In genomic region chr11:578276-579035, GRCh38 we compare ENCODE assay signal across 9 cellular contexts. TPM values are rescaled to one million over a fixed set of nuclear protein-coding genes. Genes with fewer than 3 reads are reported as not detected.
DNase-seq lines count a peak whose midpoint lies in the region; FAIRE-seq and TF ChIP-seq lines count a peak whose summit lies in the region.
"Had no signal": no experiment of that assay in that cellular context is flagged by ENCODE, and none has a peak within 500 bp of the region (broad histone marks: within the 10 kb centered on the region; RNA-seq: fewer than 3 reads in every experiment).

No MANE protein-coding gene starts in this region.

- BruUV-seq in Caco-2 (replicated peaks; lab: Mats Ljungman, UMichigan), result no TSS peak

- no peaks in the 10 kb centered on the region for H3K27me3 ChIP-seq in Caco-2 (replicated peaks; ENCODE audit: control insufficient read depth, insufficient read depth, low read length)
- H3K27me3 ChIP-seq in OCI-LY3 (ENCODE audit: low read depth, low read length), result no peaks in the 10 kb centered on the region
- peaks cover 8 to 15% (median 13%) of the 10 kb centered on the region in 4 experiments for H3K27me3 ChIP-seq in H1 (replicated peaks in 1 of 4; ENCODE audit: control insufficient read depth in 3 of 4, extremely low read depth in 1 of 4, insufficient read depth in 3 of 4, low read length in 3 of 4)
- no peaks in the 10 kb centered on the region for H3K27me3 ChIP-seq in neural cell (ENCODE audit: insufficient read depth, low read depth, low read length)

- peaks cover 23% of the 10 kb centered on the region for H3K79me1 ChIP-seq in H1 (ENCODE audit: low read depth, low read length)

- H2AK5ac ChIP-seq in H1 (ENCODE audit: low read depth, low read length), result no peak overlapping the region

- 94% methylated on average over 19 of the region's 21 CpGs; no CpG with 5 or more reads in 1 of the 2 experiments for WGBS in H1 (ENCODE audit: extremely low coverage in 1 of 2, insufficient coverage in 1 of 2, insufficient read length in 1 of 2, insufficient replicate concordance in 2 of 2, low coverage in 1 of 2, low lambda C conversion rate in 2 of 2, missing lambda C conversion rate in 1 of 2), 2 experiments

- no peak for TF ChIP-seq POLR2A in H1 (IDR thresholded peaks at IDR 0.05; ENCODE audit: control extremely low read depth in 1 of 2, low read depth in 2 of 2, low read length in 2 of 2)

- H2BK120ac ChIP-seq in H1 (replicated peaks; ENCODE audit: low read depth, low read length), result no peak overlapping the region

- H3K27ac Mint-ChIP-seq in Caco-2 (ENCODE audit: unreplicated experiment), result no peak overlapping the region

- no peak overlapping the region for H3K18ac ChIP-seq in H1 (ENCODE audit: extremely low read depth, low read length)

- peak overlapping the region; percentile 78 for H3K4me3 Mint-ChIP-seq in Caco-2 (ENCODE audit: unreplicated experiment)

- H4K91ac ChIP-seq in H1 (replicated peaks; ENCODE audit: insufficient read length, low read length), result no peak overlapping the region

- H3K23me2 ChIP-seq in H1 (ENCODE audit: low read depth, low read length), result peaks cover 15% of the 10 kb centered on the region

- H3K9me3 ChIP-seq in Caco-2 (no peaks in the 10 kb centered on the region), OCI-LY3 (ENCODE audit: insufficient read depth, low read length) (no peaks in the 10 kb centered on the region), H1 (ENCODE audit: insufficient read depth in 2 of 2, low read depth in 1 of 2, low read length in 1 of 2) (no peaks in the 10 kb centered on the region), neural cell (ENCODE audit: low read length) (no peaks in the 10 kb centered on the region)

- H2BK12ac ChIP-seq in H1 (ENCODE audit: low read depth, low read length), result no peak overlapping the region

- H2AFZ ChIP-seq in OCI-LY3 (ENCODE audit: low read depth, low read length) (no peak overlapping the region), H1 (ENCODE audit: low read length) (no peak overlapping the region), neural cell (ENCODE audit: low read depth, low read length) (no peak overlapping the region)

- no peak overlapping the region for H2BK20ac ChIP-seq in H1 (ENCODE audit: low read length)

- DNase-seq in Caco-2, result no peak
- no peak for DNase-seq in H1 (ENCODE audit: low read depth in 1 of 2, low spot score in 2 of 2)
- DNase-seq in GM10248 (ENCODE audit: extremely low spot score), result no peak
- DNase-seq in NCI-H748 treated with DMSO at 0.1 percent for 48 hours (lab: John Stamatoyannopoulos, UW), result no peak
- DNase-seq in GM13977 (ENCODE audit: low spot score), result no peak
- no peak for DNase-seq in COLO829 (ENCODE audit: low spot score)

- no peak for FAIRE-seq in H1 (lab: Jason Lieb, UNC)
- FAIRE-seq: islet of Langerhans had no signal

- H3K4ac ChIP-seq in H1 (replicated peaks; ENCODE audit: insufficient read length, low read depth, low read length), result no peak overlapping the region

- H4K5ac ChIP-seq in H1 (ENCODE audit: insufficient read length, low read depth, low read length), result no peak overlapping the region

- peaks cover 64% of the 10 kb centered on the region for H3K79me2 ChIP-seq in OCI-LY3 (ENCODE audit: low read length)
- peaks cover 38 to 54% of the 10 kb centered on the region in 2 experiments for H3K79me2 ChIP-seq in H1 (ENCODE audit: control insufficient read depth in 1 of 2, insufficient read depth in 2 of 2, low read length in 2 of 2)
- peaks cover 39% of the 10 kb centered on the region for H3K79me2 ChIP-seq in neural cell (replicated peaks; ENCODE audit: insufficient read depth, low read length)

- intact Hi-C loops in Caco-2 (cut with micrococcal nuclease; ENCODE audit: unreplicated experiment), result loop anchor here (5.0 kb wide), 1 partner anchor 34 kb away; no protein-coding TSS in a partner anchor

- peak overlapping the region; percentile 99 for H3K4me2 ChIP-seq in OCI-LY3 (ENCODE audit: low read length)
- H3K4me2 ChIP-seq in H1 (ENCODE audit: insufficient read depth in 1 of 2, low read depth in 2 of 2, low read length in 2 of 2), result peak overlapping the region; percentile 91 to 99; a peak in 2 of 4 replicates
- no peak overlapping the region for H3K4me2 ChIP-seq in neural cell (ENCODE audit: low read length)

- H3F3A ChIP-seq in neural cell (ENCODE audit: insufficient read depth, low read length, poor library complexity, severe bottlenecking), result no peaks in the 10 kb centered on the region

- H3K56ac ChIP-seq in H1 (replicated peaks; ENCODE audit: insufficient read length, low read depth, low read length), result no peak overlapping the region

- no peak overlapping the region for H3K23ac ChIP-seq in H1 (ENCODE audit: insufficient read length)

- no peak overlapping the region for H4K8ac ChIP-seq in H1 (ENCODE audit: extremely low read depth, insufficient read depth, low read length)

- no peak for TF ChIP-seq CTCF in Caco-2 (IDR thresholded peaks at IDR 0.05; ENCODE audit: insufficient read depth in 1 of 2, low read depth in 1 of 2, low read length in 1 of 2, severe bottlenecking in 1 of 2, unreplicated experiment in 1 of 2)
- TF ChIP-seq CTCF in OCI-LY3 (IDR thresholded peaks at IDR 0.05; ENCODE audit: low read depth, low read length), result no peak
- TF ChIP-seq CTCF in H1 (IDR thresholded peaks at IDR 0.05; ENCODE audit: control extremely low read depth in 1 of 3, insufficient read depth in 1 of 3, low read depth in 1 of 3, low read length in 3 of 3), result no peak
- TF ChIP-seq CTCF in neural cell (IDR thresholded peaks at IDR 0.05; ENCODE audit: poor library complexity, severe bottlenecking), result no peak
- no peak for TF ChIP-seq CTCF in GM10248 (IDR thresholded peaks at IDR 0.05; ENCODE audit: control extremely low read depth, extremely low read depth, low read depth, missing control alignments)
- no peak for TF ChIP-seq CTCF in GM13977 (IDR thresholded peaks at IDR 0.05; ENCODE audit: extremely low read depth, insufficient read depth, missing control alignments)

- H3K4me1 ChIP-seq in Caco-2 (peaks cover 31% of the 10 kb centered on the region), OCI-LY3 (ENCODE audit: low read length) (peaks cover 24% of the 10 kb centered on the region), H1 (replicated peaks in 1 of 4; ENCODE audit: control insufficient read depth in 3 of 4, insufficient read depth in 4 of 4, low read length in 3 of 4) (peaks cover 4 to 17% (median 11%) of the 10 kb centered on the region in 4 experiments)

- H3K36me3 Mint-ChIP-seq in Caco-2 (ENCODE audit: insufficient read depth, unreplicated experiment), result peaks cover 43% of the 10 kb centered on the region

- no peaks in the 10 kb centered on the region for H3K27me3 Mint-ChIP-seq in Caco-2 (ENCODE audit: insufficient read depth, unreplicated experiment)

- H3K9me2 ChIP-seq in neural cell (ENCODE audit: insufficient read depth, low read length), result no peaks in the 10 kb centered on the region

- H3K14ac ChIP-seq in H1 (ENCODE audit: insufficient read length), result no peak overlapping the region

- no peak overlapping the region; the same call in 1 of the 2 replicates for H2BK5ac ChIP-seq in H1 (ENCODE audit: low read depth, low read length)

- peaks cover 16% of the 10 kb centered on the region for H3K4me1 Mint-ChIP-seq in Caco-2 (ENCODE audit: low read depth, unreplicated experiment)

- TF ChIP-seq EP300 in H1 (IDR thresholded peaks at IDR 0.05; ENCODE audit: borderline replicate concordance in 1 of 2, low read depth in 2 of 2, low read length in 2 of 2) (no peak), neural cell (conservative IDR thresholded peaks at IDR 0.05; ENCODE audit: poor library complexity, severe bottlenecking) (no peak)

- no peaks in the 10 kb centered on the region for H3K9me3 Mint-ChIP-seq in Caco-2 (ENCODE audit: unreplicated experiment)

- TF ChIP-seq RAD21 in H1 (IDR thresholded peaks at IDR 0.05 in 1 of 2, conservative IDR thresholded peaks at IDR 0.05 in 1 of 2; ENCODE audit: low read depth in 2 of 2, low read length in 2 of 2) (no peak), neural cell (conservative IDR thresholded peaks at IDR 0.05) (no peak)

- in situ Hi-C loops in GM13977 (cut with MboI; ENCODE audit: low pct_unique_long_range_greater_than_20kb, low sequenced_read_pairs, unreplicated experiment), result no loop called here

- no peak overlapping the region for H2BK15ac ChIP-seq in H1 (ENCODE audit: low read length)

- H3K27ac ChIP-seq in OCI-LY3 (ENCODE audit: low read length) (no peak overlapping the region), H1 (ENCODE audit: low read depth, low read length) (no peak overlapping the region), neural cell (ENCODE audit: low read length) (no peak overlapping the region)

- H4K20me1 ChIP-seq in OCI-LY3 (ENCODE audit: insufficient read depth, low read length) (peaks cover 52% of the 10 kb centered on the region), H1 (replicated peaks in 1 of 2; ENCODE audit: control insufficient read depth in 1 of 2, insufficient read depth in 2 of 2, low read length in 2 of 2) (peaks cover 37 to 44% of the 10 kb centered on the region in 2 experiments), neural cell (ENCODE audit: insufficient read depth) (peaks cover 16% of the 10 kb centered on the region)

- POLR2A ChIA-PET in Caco-2 (lab: Charles Lee) (interaction anchor here (0.5 to 0.6 kb wide), 2 partner anchors 17 to 22 kb away, joined by 3 to 5 read pairs; no protein-coding TSS in a partner anchor), H1 (lab: Charles Lee; ENCODE audit: partially characterized antibody) (interaction anchor here (0.7 to 2.6 kb wide), 8 partner anchors 10 to 169 kb away, joined by 3 to 9 read pairs (median 4); partner anchors contain the start of genes LMNTD2, RASSF7 and TALDO1), GM10248 (lab: Yijun Ruan, JAX) (interaction anchor here (0.6 kb wide), 1 partner anchor 10 kb away, joined by 5 read pairs; no protein-coding TSS in a partner anchor)

- H3K4me3 ChIP-seq in Caco-2 (ENCODE audit: low read depth, low read length) (peak overlapping the region; percentile 100), OCI-LY3 (ENCODE audit: low read length) (peak overlapping the region; percentile 95), H1 (ENCODE audit: extremely low read depth in 1 of 4, insufficient read depth in 2 of 4, low read depth in 3 of 4, low read length in 4 of 4) (peak overlapping the region; percentile 87 to 99 (median 88); a peak in 4 of 8 replicates), neural cell (ENCODE audit: low read length) (peak overlapping the region; percentile 97)

- H3K9ac ChIP-seq in OCI-LY3 (ENCODE audit: low read length) (peak overlapping the region; percentile 76; the same call in 1 of the 2 replicates), H1 (replicated peaks in 1 of 4; ENCODE audit: extremely low read depth in 1 of 4, low read depth in 3 of 4, low read length in 3 of 4) (peak overlapping the region in 2 of 4 experiments; percentile 7 to 36; a peak in 3 of 7 replicates), neural cell (ENCODE audit: low read length) (peak overlapping the region; percentile 93)

- CTCF ChIA-PET in Caco-2 (lab: Charles Lee) (interaction anchor here (0.6 kb wide), 1 partner anchor 23 kb away, joined by 4 read pairs; no protein-coding TSS in a partner anchor), H1 (lab: Charles Lee; ENCODE audit: partially characterized antibody) (interaction anchor here (0.6 to 2.6 kb wide), 5 partner anchors 12 to 244 kb away, joined by 3 to 11 read pairs (median 6); no protein-coding TSS in a partner anchor), GM10248 (lab: Yijun Ruan, JAX) (interaction anchor here (1.5 kb wide), 1 partner anchor 59 kb away, joined by 3 read pairs; no protein-coding TSS in a partner anchor)

- H3K36me3 ChIP-seq in Caco-2 (ENCODE audit: control insufficient read depth, insufficient read depth, low read length) (peaks cover 1% of the 10 kb centered on the region; the same call in 1 of the 2 replicates), OCI-LY3 (replicated peaks; ENCODE audit: low read depth, low read length) (peaks cover 25% of the 10 kb centered on the region), H1 (ENCODE audit: control insufficient read depth in 2 of 4, insufficient read depth in 4 of 4, low read length in 3 of 4) (peaks cover 0 to 13% (median 7%) of the 10 kb centered on the region in 4 experiments; a peak in 6 of 8 replicates), neural cell (ENCODE audit: insufficient read depth, low read length) (no peaks in the 10 kb centered on the region)

RNA-seq across cellular contexts. Expression of gene PHRF1, which starts 2.2 kb away (rescaled TPM):
- 43.9 and 46.8 TPM in 2 replicates for total RNA-seq in Caco-2 (2022)
- 37.3 and 39.8 TPM in 2 replicates for total RNA-seq in H1 (2021; fragmentation: NEBNext Ultra II Directional; extraction: Animal tissue kit (Norgen Biotek cat#: 25700))
- polyA plus RNA-seq in H1 (2011; rRNA removed) (13.4 and 21.8 TPM in 2 replicates), neural cell (8.5 and 12.1 TPM in 2 replicates)
- 17.3 TPM for polyA plus RNA-seq in H1 (2011; cell fraction: cytosol; rRNA removed)
- 39.7 TPM for polyA plus RNA-seq in H1 (2011; cell fraction: nucleus; rRNA removed)
- 17.5 to 25.1 TPM (median 24.0 TPM) in 4 replicates for polyA plus RNA-seq in H1 (2012, experiment 1 of 2)
- 14.8 TPM for polyA plus RNA-seq in H1 (2012, experiment 2 of 2)
- 18.2 TPM for polyA plus RNA-seq in H1 (2013, experiment 1 of 2)
- polyA plus RNA-seq in H1 (2013, experiment 2 of 2), result 17.0 TPM
- polyA minus RNA-seq in H1 (2011; rRNA and poly(A)+ RNA removed), result 11.6 and 15.0 TPM in 2 replicates
- 19.2 TPM for polyA minus RNA-seq in H1 (2011; cell fraction: cytosol; rRNA and poly(A)+ RNA removed)
- polyA minus RNA-seq in H1 (2011; cell fraction: nucleus; rRNA and poly(A)+ RNA removed), result 29.8 TPM
- 38.0 and 49.2 TPM in 2 replicates for polyA minus RNA-seq in neural cell

RNA-seq across cellular contexts. Expression of gene RASSF7, which starts 17.7 kb away (rescaled TPM):
- 61.1 and 65.5 TPM in 2 replicates for total RNA-seq in Caco-2 (2022)
- 20.6 and 22.3 TPM in 2 replicates for total RNA-seq in H1 (2021; fragmentation: NEBNext Ultra II Directional; extraction: Animal tissue kit (Norgen Biotek cat#: 25700))
- 43.9 and 60.6 TPM in 2 replicates for polyA plus RNA-seq in H1 (2011; rRNA removed)
- polyA plus RNA-seq in H1 (2011; cell fraction: cytosol; rRNA removed), result 52.5 TPM
- polyA plus RNA-seq in H1 (2011; cell fraction: nucleus; rRNA removed), result 130 TPM
- 13.9 to 27.0 TPM (median 25.1 TPM) in 4 replicates for polyA plus RNA-seq in H1 (2012, experiment 1 of 2)
- 16.0 TPM for polyA plus RNA-seq in H1 (2012, experiment 2 of 2)
- polyA plus RNA-seq in H1 (2013, experiment 1 of 2), result 16.2 TPM
- 15.3 TPM for polyA plus RNA-seq in H1 (2013, experiment 2 of 2)
- polyA minus RNA-seq in H1 (2011; rRNA and poly(A)+ RNA removed), result 4.3 and 7.4 TPM in 2 replicates
- 14.5 TPM for polyA minus RNA-seq in H1 (2011; cell fraction: cytosol; rRNA and poly(A)+ RNA removed)
- polyA minus RNA-seq in H1 (2011; cell fraction: nucleus; rRNA and poly(A)+ RNA removed), result 19.7 TPM
- polyA plus RNA-seq in neural cell, result 37.1 and 51.5 TPM in 2 replicates
- 9.3 and 14.6 TPM in 2 replicates for polyA minus RNA-seq in neural cell

RNA-seq across cellular contexts. Expression of gene LMNTD2, which starts 17.9 kb away (rescaled TPM):
- total RNA-seq in Caco-2 (2022), result 11.9 and 13.8 TPM in 2 replicates
- 2.6 and 3.1 TPM in 2 replicates for total RNA-seq in H1 (2021; fragmentation: NEBNext Ultra II Directional; extraction: Animal tissue kit (Norgen Biotek cat#: 25700))
- polyA plus RNA-seq in H1 (2011; rRNA removed) (1.6 and 3.6 TPM in 2 replicates), neural cell (0.61 and 3.0 TPM in 2 replicates)
- 1.8 TPM for polyA plus RNA-seq in H1 (2011; cell fraction: cytosol; rRNA removed)
- 18.4 TPM for polyA plus RNA-seq in H1 (2011; cell fraction: nucleus; rRNA removed)
- 1.6 to 3.8 TPM (median 2.2 TPM) in 4 replicates for polyA plus RNA-seq in H1 (2012, experiment 1 of 2)
- polyA plus RNA-seq in H1 (2012, experiment 2 of 2), result 1.0 TPM
- polyA plus RNA-seq in H1 (2013, experiment 1 of 2), result 1.7 TPM
- 1.7 TPM for polyA plus RNA-seq in H1 (2013, experiment 2 of 2)
- polyA minus RNA-seq in H1 (2011; rRNA and poly(A)+ RNA removed), result 0.29 and 0.38 TPM in 2 replicates
- 1.0 TPM for polyA minus RNA-seq in H1 (2011; cell fraction: cytosol; rRNA and poly(A)+ RNA removed)
- 3.9 TPM for polyA minus RNA-seq in H1 (2011; cell fraction: nucleus; rRNA and poly(A)+ RNA removed)
- polyA minus RNA-seq in neural cell, result not detected in 2 replicates

RNA-seq across cellular contexts. Expression of gene IRF7, which starts 37.3 kb away (rescaled TPM):
- 27.2 and 31.2 TPM in 2 replicates for total RNA-seq in Caco-2 (2022)
- total RNA-seq in H1 (2021; fragmentation: NEBNext Ultra II Directional; extraction: Animal tissue kit (Norgen Biotek cat#: 25700)), result 9.4 and 9.6 TPM in 2 replicates
- polyA plus RNA-seq in H1 (2011; rRNA removed), result 9.1 and 12.8 TPM in 2 replicates
- polyA plus RNA-seq in H1 (2011; cell fraction: cytosol; rRNA removed), result 7.8 TPM
- 27.9 TPM for polyA plus RNA-seq in H1 (2011; cell fraction: nucleus; rRNA removed)
- 3.5 to 9.8 TPM (median 8.6 TPM) in 4 replicates for polyA plus RNA-seq in H1 (2012, experiment 1 of 2)
- polyA plus RNA-seq in H1 (2012, experiment 2 of 2), result 5.0 TPM
- 4.5 TPM for polyA plus RNA-seq in H1 (2013, experiment 1 of 2)
- 3.8 TPM for polyA plus RNA-seq in H1 (2013, experiment 2 of 2)
- polyA minus RNA-seq in H1 (2011; rRNA and poly(A)+ RNA removed), result 3.3 and 4.2 TPM in 2 replicates
- polyA minus RNA-seq in H1 (2011; cell fraction: cytosol; rRNA and poly(A)+ RNA removed), result 3.7 TPM
- polyA minus RNA-seq in H1 (2011; cell fraction: nucleus; rRNA and poly(A)+ RNA removed), result 27.8 TPM
- 1.1 and 4.6 TPM in 2 replicates for polyA plus RNA-seq in neural cell
- 0.58 and 0.97 TPM in 2 replicates for polyA minus RNA-seq in neural cell

RNA-seq across cellular contexts. Expression of gene LRRC56, which starts 41.1 kb away (rescaled TPM):
- 4.3 and 4.4 TPM in 2 replicates for total RNA-seq in Caco-2 (2022)
- 1.9 and 2.1 TPM in 2 replicates for total RNA-seq in H1 (2021; fragmentation: NEBNext Ultra II Directional; extraction: Animal tissue kit (Norgen Biotek cat#: 25700))
- 0.94 and 1.6 TPM in 2 replicates for polyA plus RNA-seq in H1 (2011; rRNA removed)
- 1.9 TPM for polyA plus RNA-seq in H1 (2011; cell fraction: cytosol; rRNA removed)
- 8.4 TPM for polyA plus RNA-seq in H1 (2011; cell fraction: nucleus; rRNA removed)
- 1.2 to 1.8 TPM (median 1.6 TPM) in 4 replicates for polyA plus RNA-seq in H1 (2012, experiment 1 of 2)
- 0.70 TPM for polyA plus RNA-seq in H1 (2012, experiment 2 of 2)
- polyA plus RNA-seq in H1 (2013, experiment 1 of 2), result 0.71 TPM
- polyA plus RNA-seq in H1 (2013, experiment 2 of 2), result 0.75 TPM
- 0.68 and 0.88 TPM in 2 replicates for polyA minus RNA-seq in H1 (2011; rRNA and poly(A)+ RNA removed)
- 0.88 TPM for polyA minus RNA-seq in H1 (2011; cell fraction: cytosol; rRNA and poly(A)+ RNA removed)
- 2.4 TPM for polyA minus RNA-seq in H1 (2011; cell fraction: nucleus; rRNA and poly(A)+ RNA removed)
- 0.76 and 1.3 TPM in 2 replicates for polyA plus RNA-seq in neural cell
- 1.2 and 1.5 TPM in 2 replicates for polyA minus RNA-seq in neural cell
